ENCODE assay signal across 9 cellular contexts in the genomic region with DNA sequence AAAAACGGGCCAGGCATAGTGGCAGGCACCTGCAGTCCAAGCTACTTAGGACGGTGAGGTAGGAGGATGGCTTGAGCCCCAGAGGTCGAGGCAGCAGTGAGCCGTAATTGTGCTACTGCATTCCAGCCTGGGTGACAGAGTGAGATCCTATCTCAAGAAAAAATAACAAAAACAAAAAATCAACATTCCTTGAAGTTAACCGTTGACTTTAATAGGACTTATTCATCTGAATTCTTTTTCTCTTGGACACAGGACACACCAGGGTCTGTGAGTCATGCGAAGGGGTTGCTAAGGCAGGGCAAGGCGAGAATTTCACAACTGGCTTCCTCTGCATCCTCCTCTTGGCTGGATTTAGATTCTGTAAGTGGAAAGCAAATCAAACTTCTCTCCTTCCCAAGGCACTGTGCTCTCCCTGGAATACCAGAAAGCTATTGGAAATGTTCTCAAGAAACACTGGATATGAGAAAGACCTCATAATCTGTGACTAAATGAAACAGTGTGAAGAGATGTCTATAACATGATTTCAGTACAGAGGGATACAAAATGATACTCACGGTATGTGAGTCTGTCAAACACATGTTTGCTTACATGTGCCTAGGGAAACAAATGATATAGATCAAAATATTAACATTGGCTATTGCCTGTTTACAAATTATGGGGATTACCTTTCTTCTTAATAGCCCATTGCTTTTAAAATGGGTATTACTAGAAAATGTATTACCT.
A peak's percentile ranks its signal among the peaks of the same experiment; 100 is the strongest.
DNase-seq lines count a peak whose midpoint lies in the region; FAIRE-seq and TF ChIP-seq lines count a peak whose summit lies in the region.
"Had no signal": no experiment of that assay in that cellular context is flagged by ENCODE, and none has a peak within 500 bp of the region (broad histone marks: within the 10 kb centered on the region; RNA-seq: fewer than 3 reads in every experiment).

No MANE protein-coding gene starts in this region.

- peak; percentile 95 for FAIRE-seq in RCC 7860 (lab: Jason Lieb, UNC)

- peak; percentile 98 for DNase-seq in HCEC 1CT
- peak; percentile 99 for DNase-seq in RCC 7860 (ENCODE audit: low spot score)
- peak; percentile 97 for DNase-seq in fibroblast of pulmonary artery (ENCODE audit: low read depth)
- DNase-seq in smooth muscle cell of the brain vasculature (ENCODE audit: low read depth, low spot score), result peak; percentile 79
- no peak for DNase-seq in activated effector memory CD4-positive, alpha-beta T cell treated with Interleukin-2 at 50 U/mL for 16 hours
- DNase-seq in NCI-H345 treated with DMSO at 0.1 percent for 48 hours (lab: John Stamatoyannopoulos, UW; ENCODE audit: unreplicated experiment), result no peak
- no peak for DNase-seq in NCI-H526 treated with DMSO at 0.1 percent for 48 hours (lab: John Stamatoyannopoulos, UW)
- DNase-seq: psoas muscle; stimulated activated naive CD4-positive, alpha-beta T cell treated with Interleukin-2 at 50 U/mL for 16 hours had no signal

- no peak for TF ChIP-seq CTCF in fibroblast of pulmonary artery (IDR thresholded peaks at IDR 0.05; ENCODE audit: low read length, missing control alignments)

- H3K4me3 ChIP-seq in fibroblast of pulmonary artery (replicated peaks; ENCODE audit: low read depth, low read length), result no peak overlapping the region
- H3K4me3 ChIP-seq: psoas muscle had no signal

Comparison
In these comparisons a context has a peak if more than half of its experiments do, and no peak if none do; other contexts are left out.
1. DNase-seq: peak in HCEC 1CT (single experiment), RCC 7860 (single experiment), fibroblast of pulmonary artery (single experiment) and smooth muscle cell of the brain vasculature (single experiment); none in activated effector memory CD4-positive, alpha-beta T cell treated with Interleukin-2 at 50 U/mL for 16 hours (single experiment), NCI-H345 treated with DMSO at 0.1 percent for 48 hours (single experiment) and NCI-H526 treated with DMSO at 0.1 percent for 48 hours (single experiment).